Comparison of ENCODE assay signal across 24 cellular contexts in the genomic region with DNA sequence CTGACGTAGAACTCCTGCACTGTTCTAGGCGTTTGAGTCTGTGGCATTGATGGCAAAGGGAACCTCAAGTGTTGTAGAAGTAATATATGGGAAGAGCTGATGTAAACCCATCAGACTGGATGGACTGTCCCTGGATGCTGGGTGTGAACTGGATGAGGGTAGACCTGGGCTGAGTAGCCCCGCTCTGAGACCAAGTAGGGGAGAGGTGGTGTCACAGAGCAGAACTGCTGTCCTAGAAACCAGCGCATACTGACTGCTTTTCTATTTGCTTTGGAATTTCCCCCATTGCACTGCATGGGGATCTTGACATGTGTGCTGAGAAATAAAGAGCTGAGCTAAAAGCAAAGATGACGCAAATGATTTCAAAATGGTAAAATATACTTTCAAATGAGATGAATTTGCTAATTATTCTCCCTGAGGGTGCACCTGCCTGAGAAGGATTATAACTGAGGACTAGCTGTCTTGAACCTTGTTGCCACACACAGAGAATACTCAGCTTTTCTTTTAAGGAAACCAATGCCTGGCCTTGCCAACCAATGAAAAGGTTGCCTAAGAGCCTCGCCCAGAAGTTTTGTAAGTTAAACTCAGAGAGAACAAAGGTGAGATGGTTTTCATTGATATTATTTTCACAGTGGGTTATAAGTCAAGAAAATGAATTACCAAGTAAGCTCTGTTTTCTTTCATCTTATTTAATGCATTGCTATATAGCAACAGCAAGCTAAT. TPM values are rescaled to one million over a fixed set of nuclear protein-coding genes. Genes with fewer than 3 reads are reported as not detected.
"Had no signal": no experiment of that assay in that cellular context is flagged by ENCODE, and none has a peak within 500 bp of the region (broad histone marks: within the 10 kb centered on the region; RNA-seq: fewer than 3 reads in every experiment).

No MANE protein-coding gene starts in this region.

- FAIRE-seq: frontal cortex, urothelium cell line had no signal

- H3K36me3 ChIP-seq: thoracic aorta had no signal

- H3K9me3 ChIP-seq: thoracic aorta had no signal

- H3K4me3 ChIP-seq: thoracic aorta had no signal

- DNase-seq: activated CD4-positive, alpha-beta T cell treated with anti-CD3 and anti-CD28 coated beads for 1 hour; activated CD4-positive, alpha-beta T cell treated with anti-CD3 and anti-CD28 coated beads, Interleukin-2, amount 10 ng/mL, durations not matched to agents 7 days and 5 days; activated CD8-positive, alpha-beta T cell treated with anti-CD3 and anti-CD28 coated beads for 36 hours; activated gamma-delta T cell treated with Interleukin-2 at 50 U/mL for 16 hours; activated naive CD4-positive, alpha-beta T cell treated with anti-CD3 and anti-CD28 coated beads, Interleukin-2, amount 50 U/mL, for 16 hours; activated naive CD8-positive, alpha-beta T cell treated with anti-CD3 and anti-CD28 coated beads, Interleukin-2, amount 50 U/mL, for 24 hours; activated T-cell treated with anti-CD3 and anti-CD28 coated beads, Interleukin-2, amount 50 U/mL, for 4 hours; amygdala; central memory CD4-positive, alpha-beta T cell; endodermal cell; left ventricle myocardium superior; midbrain; naive thymus-derived CD8-positive, alpha-beta T cell; posterior cingulate gyrus; right cardiac atrium; stimulated activated CD4-positive, alpha-beta T cell treated with anti-CD3 and anti-CD28 coated beads, Interleukin-12 subunit alpha, Interleukin-12 subunit beta, amount 100 ng/mL, for 4 hours; stimulated activated CD4-positive, alpha-beta T cell treated with anti-CD3 and anti-CD28 coated beads, Interleukin-4, amount 100 ng/mL, for 1 hour; T-helper 2 cell had no signal

- H3K36me3 Mint-ChIP-seq: naive thymus-derived CD8-positive, alpha-beta T cell had no signal

- H3K27ac Mint-ChIP-seq: activated CD4-positive, alpha-beta T cell treated with anti-CD3 and anti-CD28 coated beads, Interleukin-2, amount 10 ng/mL, durations not matched to agents 7 days and 5 days; activated CD8-positive, alpha-beta T cell treated with anti-CD3 and anti-CD28 coated beads for 36 hours; activated naive CD8-positive, alpha-beta T cell treated with anti-CD3 and anti-CD28 coated beads, Interleukin-2, amount 50 U/mL, for 24 hours; activated T-helper 17 cell treated with anti-CD3 and anti-CD28 coated beads, Interleukin-2, amount 50 U/mL, for 72 hours; dendritic cell treated with granulocyte-macrophage colony-stimulating factor and Interleukin-4, amounts not matched to agents 40 ng/mL and 50 ng/mL, for 4 days; endodermal cell; stimulated activated naive CD8-positive, alpha-beta T cell treated with anti-CD3 and anti-CD28 coated beads, Interleukin-15, Interleukin-2, amounts not matched to agents 100 ng/mL and 50 ng/mL, for 24 hours had no signal

- H3K4me3 Mint-ChIP-seq: activated CD4-positive, alpha-beta T cell treated with anti-CD3 and anti-CD28 coated beads, Interleukin-2, amount 10 ng/mL, durations not matched to agents 7 days and 5 days; activated CD8-positive, alpha-beta T cell treated with anti-CD3 and anti-CD28 coated beads for 36 hours; activated naive CD8-positive, alpha-beta T cell treated with anti-CD3 and anti-CD28 coated beads, Interleukin-2, amount 50 U/mL, for 24 hours; activated T-cell treated with anti-CD3 and anti-CD28 coated beads, Interleukin-2, amount 50 U/mL, for 4 hours; activated T-helper 17 cell treated with anti-CD3 and anti-CD28 coated beads, Interleukin-2, amount 50 U/mL, for 72 hours; dendritic cell treated with granulocyte-macrophage colony-stimulating factor and Interleukin-4, amounts not matched to agents 40 ng/mL and 50 ng/mL, for 4 days; endodermal cell; naive thymus-derived CD8-positive, alpha-beta T cell; stimulated activated naive CD8-positive, alpha-beta T cell treated with anti-CD3 and anti-CD28 coated beads, Interleukin-15, Interleukin-2, amounts not matched to agents 100 ng/mL and 50 ng/mL, for 24 hours had no signal

- ATAC-seq: activated CD8-positive, alpha-beta T cell treated with anti-CD3 and anti-CD28 coated beads for 36 hours; activated naive CD8-positive, alpha-beta T cell treated with anti-CD3 and anti-CD28 coated beads, Interleukin-2, amount 50 U/mL, for 24 hours; activated T-cell treated with anti-CD3 and anti-CD28 coated beads, Interleukin-2, amount 50 U/mL, for 4 hours; activated T-helper 17 cell treated with anti-CD3 and anti-CD28 coated beads, Interleukin-2, amount 50 U/mL, for 72 hours; left ventricle myocardium superior; naive thymus-derived CD8-positive, alpha-beta T cell; right cardiac atrium had no signal

- H3K4me1 Mint-ChIP-seq: activated naive CD8-positive, alpha-beta T cell treated with anti-CD3 and anti-CD28 coated beads, Interleukin-2, amount 50 U/mL, for 24 hours; activated T-helper 17 cell treated with anti-CD3 and anti-CD28 coated beads, Interleukin-2, amount 50 U/mL, for 72 hours; endodermal cell; naive thymus-derived CD8-positive, alpha-beta T cell had no signal

- H3K27me3 Mint-ChIP-seq: activated naive CD8-positive, alpha-beta T cell treated with anti-CD3 and anti-CD28 coated beads, Interleukin-2, amount 50 U/mL, for 24 hours had no signal

- H3K9me3 Mint-ChIP-seq: activated CD4-positive, alpha-beta T cell treated with anti-CD3 and anti-CD28 coated beads, Interleukin-2, amount 10 ng/mL, durations not matched to agents 7 days and 5 days; activated CD8-positive, alpha-beta T cell treated with anti-CD3 and anti-CD28 coated beads for 36 hours; activated naive CD8-positive, alpha-beta T cell treated with anti-CD3 and anti-CD28 coated beads, Interleukin-2, amount 50 U/mL, for 24 hours; activated T-cell treated with anti-CD3 and anti-CD28 coated beads, Interleukin-2, amount 50 U/mL, for 4 hours; activated T-helper 17 cell treated with anti-CD3 and anti-CD28 coated beads, Interleukin-2, amount 50 U/mL, for 72 hours; dendritic cell treated with granulocyte-macrophage colony-stimulating factor and Interleukin-4, amounts not matched to agents 40 ng/mL and 50 ng/mL, for 4 days; endodermal cell; naive thymus-derived CD8-positive, alpha-beta T cell; stimulated activated naive CD8-positive, alpha-beta T cell treated with anti-CD3 and anti-CD28 coated beads, Interleukin-15, Interleukin-2, amounts not matched to agents 100 ng/mL and 50 ng/mL, for 24 hours had no signal

- H3K27ac ChIP-seq: thoracic aorta had no signal

RNA-seq across cellular contexts. Expression of a gene that starts 44.8 kb away (rescaled TPM):
- total RNA-seq: endodermal cell had no signal
- polyA plus RNA-seq: naive thymus-derived CD8-positive, alpha-beta T cell had no signal
